In the genomic region with DNA sequence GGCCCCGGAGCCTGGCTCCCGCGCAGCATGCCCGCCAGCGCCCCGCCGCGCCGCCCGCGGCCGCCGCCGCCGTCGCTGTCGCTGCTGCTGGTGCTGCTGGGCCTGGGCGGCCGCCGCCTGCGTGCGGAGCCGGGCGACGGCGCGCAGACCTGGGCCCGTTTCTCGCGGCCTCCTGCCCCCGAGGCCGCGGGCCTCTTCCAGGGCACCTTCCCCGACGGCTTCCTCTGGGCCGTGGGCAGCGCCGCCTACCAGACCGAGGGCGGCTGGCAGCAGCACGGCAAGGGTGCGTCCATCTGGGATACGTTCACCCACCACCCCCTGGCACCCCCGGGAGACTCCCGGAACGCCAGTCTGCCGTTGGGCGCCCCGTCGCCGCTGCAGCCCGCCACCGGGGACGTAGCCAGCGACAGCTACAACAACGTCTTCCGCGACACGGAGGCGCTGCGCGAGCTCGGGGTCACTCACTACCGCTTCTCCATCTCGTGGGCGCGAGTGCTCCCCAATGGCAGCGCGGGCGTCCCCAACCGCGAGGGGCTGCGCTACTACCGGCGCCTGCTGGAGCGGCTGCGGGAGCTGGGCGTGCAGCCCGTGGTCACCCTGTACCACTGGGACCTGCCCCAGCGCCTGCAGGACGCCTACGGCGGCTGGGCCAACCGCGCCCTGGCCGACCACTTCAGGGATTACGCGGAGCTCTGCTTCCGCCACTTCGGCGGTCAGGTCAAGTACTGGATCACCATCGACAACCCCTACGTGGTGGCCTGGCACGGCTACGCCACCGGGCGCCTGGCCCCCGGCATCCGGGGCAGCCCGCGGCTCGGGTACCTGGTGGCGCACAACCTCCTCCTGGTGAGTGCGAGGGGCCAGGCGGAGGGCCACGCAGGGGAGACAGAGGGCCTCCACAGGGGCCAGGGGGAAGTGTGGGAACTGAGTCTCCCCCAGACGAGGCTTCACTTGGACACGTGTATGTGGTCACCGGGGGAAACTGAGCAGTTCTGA, we compare ENCODE assay signal across 8 cellular contexts. TPM values are rescaled to one million over a fixed set of nuclear protein-coding genes. Genes with fewer than 3 reads are reported as not detected.
A peak's percentile ranks its signal among the peaks of the same experiment; 100 is the strongest.
DNase-seq lines count a peak whose midpoint lies in the region; ATAC-seq and TF ChIP-seq lines count a peak whose summit lies in the region.

Gene KL (plus strand): TSS at position 10 of the 996 bp plus-strand sequence. CDS start 18 bp downstream, at position 28.

- no peaks in the 10 kb centered on the region for H3K9me3 ChIP-seq in HUES48 (ENCODE audit: control insufficient read depth, insufficient read depth, low read length)

- peak within 1 kb of the TSS; percentile 69 to 82 (median 79) for H3K4me3 Mint-ChIP-seq in brain
- peak within 1 kb of the TSS; percentile 22 for H3K4me3 Mint-ChIP-seq in stimulated activated memory B cell treated with anti-CD40 and anti-IgM and Interleukin-4, amounts not matched to agents 10 μg/mL and 1 μg/mL and 100 μg/mL, for 72 hours

- TF ChIP-seq CTCF in AG04449 (IDR thresholded peaks at IDR 0.05; ENCODE audit: insufficient read depth, low read length, missing control alignments) (no peak), brain (conservative IDR thresholded peaks at IDR 0.05) (peak in 1 of 2 experiments; percentile 11), kidney epithelial cell (IDR thresholded peaks at IDR 0.05; ENCODE audit: insufficient read depth, low read length, poor library complexity, severe bottlenecking) (peak; percentile 8)

- peaks cover 4% of the 10 kb centered on the region; the same call in 1 of the 2 replicates for H3K4me1 ChIP-seq in HUES48 (ENCODE audit: control insufficient read depth, insufficient read depth, low read length)

- peaks cover 22% of the 10 kb centered on the region for H3K4me1 Mint-ChIP-seq in brain
- peaks cover 18% of the 10 kb centered on the region for H3K4me1 Mint-ChIP-seq in stimulated activated memory B cell treated with anti-CD40 and anti-IgM and Interleukin-4, amounts not matched to agents 10 μg/mL and 1 μg/mL and 100 μg/mL, for 72 hours

- POLR2A ChIA-PET in AG04449 (lab: Yijun Ruan, JAX) = no interaction called here

- H3K27me3 ChIP-seq in HUES48 (ENCODE audit: control insufficient read depth, insufficient read depth, low read length) (peaks cover 72% of the 10 kb centered on the region), kidney epithelial cell (ENCODE audit: control insufficient read depth, insufficient read depth, low read length) (peaks cover 17% of the 10 kb centered on the region)

- peaks cover 56% of the 10 kb centered on the region for H3K27me3 Mint-ChIP-seq in brain
- H3K27me3 Mint-ChIP-seq in stimulated activated memory B cell treated with anti-CD40 and anti-IgM and Interleukin-4, amounts not matched to agents 10 μg/mL and 1 μg/mL and 100 μg/mL, for 72 hours = peaks cover 71% of the 10 kb centered on the region

- DNase-seq in AG04449 (ENCODE audit: low read depth, low spot score) = no peak
- no peak for DNase-seq in kidney epithelial cell (ENCODE audit: low read depth)
- no peak for DNase-seq in Kasumi-1 (lab: John Stamatoyannopoulos, UW)

- H3K9me3 Mint-ChIP-seq in brain = peaks cover 0 to 14% (median 9%) of the 10 kb centered on the region in 5 experiments
- no peaks in the 10 kb centered on the region for H3K9me3 Mint-ChIP-seq in stimulated activated memory B cell treated with anti-CD40 and anti-IgM and Interleukin-4, amounts not matched to agents 10 μg/mL and 1 μg/mL and 100 μg/mL, for 72 hours

- H3K9ac ChIP-seq in HUES48 (ENCODE audit: low read depth, low read length) = no peak within 1 kb of the TSS

- H3K27ac Mint-ChIP-seq in brain = peak within 1 kb of the TSS in 1 of 5 experiments; percentile 67
- H3K27ac Mint-ChIP-seq in stimulated activated memory B cell treated with anti-CD40 and anti-IgM and Interleukin-4, amounts not matched to agents 10 μg/mL and 1 μg/mL and 100 μg/mL, for 72 hours = no peak within 1 kb of the TSS

- H3K36me3 Mint-ChIP-seq in brain = no peaks in the 10 kb centered on the region
- no peaks in the 10 kb centered on the region for H3K36me3 Mint-ChIP-seq in stimulated activated memory B cell treated with anti-CD40 and anti-IgM and Interleukin-4, amounts not matched to agents 10 μg/mL and 1 μg/mL and 100 μg/mL, for 72 hours

- H3K4me3 ChIP-seq in AG04449 (ENCODE audit: low read depth, low read length) = peak within 1 kb of the TSS; percentile 27
- peak within 1 kb of the TSS; percentile 60 for H3K4me3 ChIP-seq in HUES48 (ENCODE audit: low read depth, low read length)
- peak within 1 kb of the TSS; percentile 36 for H3K4me3 ChIP-seq in kidney epithelial cell (ENCODE audit: low read depth, low read length)

- H3K36me3 ChIP-seq in HUES48 (ENCODE audit: control insufficient read depth, insufficient read depth, low read length) = no peaks in the 10 kb centered on the region
- H3K36me3 ChIP-seq in kidney epithelial cell (ENCODE audit: control insufficient read depth, insufficient read depth, low read length) = no peaks in the 10 kb centered on the region

- peak; percentile 45 for ATAC-seq in GM18907 (IDR thresholded peaks at IDR 0.05; ENCODE audit: unreplicated experiment)
- ATAC-seq in stimulated activated memory B cell treated with anti-CD40 and anti-IgM and Interleukin-4, amounts not matched to agents 10 μg/mL and 1 μg/mL and 100 μg/mL, for 72 hours = no peak
- no peak for ATAC-seq in GM18520 (IDR thresholded peaks at IDR 0.05; ENCODE audit: unreplicated experiment)

- CTCF ChIA-PET in AG04449 (lab: Yijun Ruan, JAX) = interaction anchor here (1.6 kb wide), 1 partner anchor 333 kb away, joined by 3 read pairs; no protein-coding TSS in a partner anchor

- no peak within 1 kb of the TSS for H3K27ac ChIP-seq in HUES48 (ENCODE audit: low read depth, low read length)

RNA-seq across cellular contexts. Expression of gene KL, which starts in this region (rescaled TPM):
- 0.19 TPM for polyA plus RNA-seq in brain (ENCODE audit: insufficient read depth, low read depth, low replicate concordance)
- total RNA-seq in kidney epithelial cell = 2.0 and 2.4 TPM in 2 replicates
